ENCODE assay signal across 9 cellular contexts in the genomic region with DNA sequence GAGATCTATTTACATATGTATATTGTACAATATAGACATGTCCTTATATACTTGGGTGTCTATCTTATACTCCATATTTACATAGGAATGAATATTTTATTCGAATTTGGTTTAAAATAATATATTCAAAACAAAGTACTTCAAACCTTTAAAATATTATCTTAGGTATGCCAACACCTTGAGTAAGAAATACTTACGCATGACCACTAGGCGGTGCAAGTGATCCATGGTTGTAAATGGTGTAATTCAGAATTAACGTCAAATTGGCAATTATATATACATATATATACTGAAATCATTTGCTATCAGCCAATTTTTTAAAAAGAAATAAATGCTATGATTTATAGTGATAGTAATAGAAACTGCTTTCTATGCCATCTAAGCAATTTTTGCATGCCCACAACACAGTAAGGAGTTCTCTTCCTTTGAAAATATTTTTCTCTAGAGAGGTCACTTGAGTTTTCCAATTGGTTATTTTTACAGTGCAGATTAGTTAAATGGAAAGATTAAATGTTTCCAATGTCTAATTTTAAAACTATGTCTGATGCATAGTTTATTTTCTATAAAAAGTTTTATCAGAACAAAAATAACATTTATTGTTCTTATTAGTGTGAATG.
A peak's percentile ranks its signal among the peaks of the same experiment; 100 is the strongest.
DNase-seq lines count a peak whose midpoint lies in the region; ATAC-seq and TF ChIP-seq lines count a peak whose summit lies in the region.
"Had no signal": no experiment of that assay in that cellular context is flagged by ENCODE, and none has a peak within 500 bp of the region (broad histone marks: within the 10 kb centered on the region; RNA-seq: fewer than 3 reads in every experiment).

No MANE protein-coding gene starts in this region.

- no peak overlapping the region for H2AFZ ChIP-seq in OCI-LY1 (ENCODE audit: low read length)

- H3K9ac ChIP-seq in OCI-LY1 (ENCODE audit: low read length) = peak overlapping the region; percentile 20; the same call in 1 of the 2 replicates
- H3K9ac ChIP-seq: BLaER1 treated with 17β-estradiol and CSF1 and Interleukin-3, amounts not matched to agents 10 nM and 100 nM had no signal

- H3K4me1 ChIP-seq in OCI-LY1 (ENCODE audit: insufficient read depth, low read length, severe bottlenecking) = peaks cover 81% of the 10 kb centered on the region

- intact Hi-C loops in head of caudate nucleus (cut with DNase I) = no loop called here

- peak; percentile 74 for TF ChIP-seq CTCF in OCI-LY1 (IDR thresholded peaks at IDR 0.05; ENCODE audit: low read length)

- no peaks in the 10 kb centered on the region for H3K27me3 ChIP-seq in OCI-LY1 (ENCODE audit: insufficient read depth, low read length)
- H3K27me3 ChIP-seq: BLaER1 treated with 17β-estradiol and CSF1 and Interleukin-3, amounts not matched to agents 10 nM and 100 nM had no signal

- H4K20me1 ChIP-seq in OCI-LY1 (ENCODE audit: insufficient read depth, low read length) = no peaks in the 10 kb centered on the region
- H4K20me1 ChIP-seq: BLaER1 treated with 17β-estradiol and CSF1 and Interleukin-3, amounts not matched to agents 10 nM and 100 nM had no signal

- DNase-seq in NCI-H1417 (lab: John Stamatoyannopoulos, UW) (peak in 2 of 3 experiments; percentile 11 to 70), NCI-H1417 treated with DMSO at 0.1 percent for 48 hours (lab: John Stamatoyannopoulos, UW) (no peak), head of caudate nucleus (peak in 36 of 42 donors; percentile 2 to 79 (median 48))
- peak; percentile 9 for DNase-seq in activated T-helper 9 cell treated with anti-CD3 and anti-CD28 coated beads, Interleukin-2, amount 50 U/mL, for 16 hours (ENCODE audit: low read depth)
- DNase-seq in stimulated activated CD4-positive, alpha-beta T cell treated with anti-CD3 and anti-CD28 coated beads, Interleukin-2, amount 100 ng/mL, for 24 hours = peak; percentile 65 to 66

- no peaks in the 10 kb centered on the region for H3K9me3 ChIP-seq in OCI-LY1 (ENCODE audit: low read length)
- H3K9me3 ChIP-seq: BLaER1 treated with 17β-estradiol and CSF1 and Interleukin-3, amounts not matched to agents 10 nM and 100 nM had no signal

- no peaks in the 10 kb centered on the region for H3K36me3 ChIP-seq in OCI-LY1 (ENCODE audit: insufficient read depth, low read length)
- H3K36me3 ChIP-seq: BLaER1 treated with 17β-estradiol and CSF1 and Interleukin-3, amounts not matched to agents 10 nM and 100 nM had no signal

- H3K9me2 ChIP-seq in OCI-LY1 (ENCODE audit: low read depth, low read length) = no peaks in the 10 kb centered on the region

- ATAC-seq in HG03175 (IDR thresholded peaks at IDR 0.05; ENCODE audit: unreplicated experiment) (peak; percentile 51), GM21390 (IDR thresholded peaks at IDR 0.05; ENCODE audit: unreplicated experiment) (no peak)

- no peak overlapping the region for H3K4me3 ChIP-seq in OCI-LY1 (ENCODE audit: low read depth, low read length, poor library complexity, severe bottlenecking)
- H3K4me3 ChIP-seq: BLaER1 treated with 17β-estradiol and CSF1 and Interleukin-3, amounts not matched to agents 10 nM and 100 nM had no signal

- peak overlapping the region; percentile 100 for H3K27ac ChIP-seq in OCI-LY1 (ENCODE audit: low read depth, low read length, poor library complexity, severe bottlenecking)
- H3K27ac ChIP-seq: BLaER1 treated with 17β-estradiol and CSF1 and Interleukin-3, amounts not matched to agents 10 nM and 100 nM had no signal

- no peaks in the 10 kb centered on the region for H3F3A ChIP-seq in OCI-LY1 (ENCODE audit: insufficient read depth, low read length)

- no peak overlapping the region for H3K4me2 ChIP-seq in OCI-LY1 (ENCODE audit: low read length)
- H3K4me2 ChIP-seq: BLaER1 treated with 17β-estradiol and CSF1 and Interleukin-3, amounts not matched to agents 10 nM and 100 nM had no signal

- no peaks in the 10 kb centered on the region for H3K79me2 ChIP-seq in OCI-LY1 (ENCODE audit: insufficient read depth, low read length)
